ENCODE assay signal across 20 cellular contexts in the genomic region with DNA sequence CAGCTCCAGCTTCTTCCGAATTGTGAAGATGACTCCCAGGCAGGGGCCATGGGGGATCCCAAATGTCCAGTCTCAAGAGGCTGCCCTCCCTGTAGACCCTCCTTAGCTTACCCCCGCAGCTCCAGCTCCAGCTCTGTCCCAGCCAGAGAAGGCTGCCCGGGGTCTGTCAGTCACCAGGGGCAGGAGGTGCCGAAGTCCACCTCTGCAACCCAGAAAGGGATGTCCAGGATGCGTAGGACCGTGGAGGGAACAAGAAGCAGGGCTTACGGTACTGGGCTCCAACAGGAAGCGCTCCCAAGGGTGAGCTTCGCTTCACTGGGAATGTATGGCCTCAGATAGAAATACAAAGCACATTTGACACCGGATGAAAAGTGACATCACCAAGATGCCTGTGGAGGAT. TPM values are rescaled to one million over a fixed set of nuclear protein-coding genes. Genes with fewer than 3 reads are reported as not detected.
DNase-seq lines count a peak whose midpoint lies in the region; ATAC-seq, FAIRE-seq and TF ChIP-seq lines count a peak whose summit lies in the region.
"Had no signal": no experiment of that assay in that cellular context is flagged by ENCODE, and none has a peak within 500 bp of the region (broad histone marks: within the 10 kb centered on the region; RNA-seq: fewer than 3 reads in every experiment).

No MANE protein-coding gene starts in this region.

- no peak overlapping the region for H3K23ac ChIP-seq in mesenchymal stem cell (ENCODE audit: low read length in 2 of 2)

- H4K8ac ChIP-seq in mesenchymal stem cell (ENCODE audit: low read length): no peak overlapping the region

- H3K9me3 ChIP-seq in HepG2 (ENCODE audit: low read length) (no peaks in the 10 kb centered on the region), right lobe of liver (no peaks in the 10 kb centered on the region), mesenchymal stem cell (ENCODE audit: control insufficient read depth, low read length) (no peaks in the 10 kb centered on the region), upper lobe of right lung (no peaks in the 10 kb centered on the region)
- H3K9me3 ChIP-seq: pancreas, Peyer's patch, stomach had no signal

- H3K4me3 ChIP-seq in HepG2 (replicated peaks in 1 of 3; ENCODE audit: insufficient read depth in 1 of 3, low read depth in 2 of 3, low read length in 3 of 3) (no peak overlapping the region), right lobe of liver (no peak overlapping the region), mesenchymal stem cell (ENCODE audit: insufficient read depth in 1 of 2, low read depth in 1 of 2, low read length in 2 of 2) (no peak overlapping the region), upper lobe of right lung (no peak overlapping the region)
- H3K4me3 ChIP-seq: pancreas, Peyer's patch, stomach had no signal

- H3K79me2 ChIP-seq in HepG2 (ENCODE audit: insufficient read depth, low read length): peaks cover 52% of the 10 kb centered on the region

- H3K18ac ChIP-seq in mesenchymal stem cell (ENCODE audit: low read depth in 1 of 2, low read length in 2 of 2): no peak overlapping the region

- WGBS in HepG2 (ENCODE audit: low lambda C conversion rate): 82% methylated on average over 10 of the region's 10 CpGs
- WGBS in right lobe of liver (ENCODE audit: insufficient coverage, low coverage, low lambda C conversion rate, missing lambda C conversion rate): 86% methylated on average over 7 of the region's 10 CpGs
- WGBS in mesenchymal stem cell: 94% methylated on average over 10 of the region's 10 CpGs

- peak overlapping the region; percentile 61 for H3K27ac Mint-ChIP-seq in activated T-helper 17 cell treated with anti-CD3 and anti-CD28 coated beads, Interleukin-2, amount 50 U/mL, for 72 hours

- H3K27ac ChIP-seq in HepG2 (ENCODE audit: extremely low read length, insufficient read depth, low read length) (no peak overlapping the region), right lobe of liver (no peak overlapping the region), mesenchymal stem cell (ENCODE audit: low read length, poor library complexity, severe bottlenecking) (no peak overlapping the region), upper lobe of right lung (no peak overlapping the region)
- H3K27ac ChIP-seq: pancreas, stomach had no signal

- H3K4me1 ChIP-seq in HepG2 (ENCODE audit: insufficient read depth, low read length): peaks cover 33% of the 10 kb centered on the region
- H3K4me1 ChIP-seq in right lobe of liver: peaks cover 0 to 19% (median 9%) of the 10 kb centered on the region in 4 donors
- peaks cover 35% of the 10 kb centered on the region for H3K4me1 ChIP-seq in mesenchymal stem cell (ENCODE audit: control insufficient read depth, insufficient read depth, low read depth, low read length)
- peaks cover 7% of the 10 kb centered on the region for H3K4me1 ChIP-seq in upper lobe of right lung

- H3K79me1 ChIP-seq in mesenchymal stem cell (replicated peaks; ENCODE audit: low read length, poor library complexity, severe bottlenecking): peaks cover 28% of the 10 kb centered on the region

- BruUV-seq in HepG2 (replicated peaks; lab: Mats Ljungman, UMichigan): no TSS peak

- no peak overlapping the region for H3K14ac ChIP-seq in mesenchymal stem cell (ENCODE audit: low read length in 2 of 2)

- no peaks in the 10 kb centered on the region for H3K27me3 Mint-ChIP-seq in activated T-helper 17 cell treated with anti-CD3 and anti-CD28 coated beads, Interleukin-2, amount 50 U/mL, for 72 hours

- H3K9ac ChIP-seq in HepG2 (ENCODE audit: insufficient read depth, low read depth, low read length) (no peak overlapping the region), mesenchymal stem cell (ENCODE audit: low read length) (no peak overlapping the region)

- no peak overlapping the region for H2BK120ac ChIP-seq in mesenchymal stem cell (ENCODE audit: low read depth, low read length)

- in situ Hi-C loops in HepG2 (cut with HindIII; ENCODE audit: extremely low pct_ligation_motif_present, low pct_unique_long_range_greater_than_20kb): no loop called here

- no peak for TF ChIP-seq RAD21 in HepG2 (CRISPR knock-in tag; IDR thresholded peaks at IDR 0.05)

- CTCF ChIA-PET in HepG2 (lab: Yijun Ruan, JAX; ENCODE audit: low intra/inter-chr PET ratio, low total read pairs): no interaction called here

- H2AK5ac ChIP-seq in mesenchymal stem cell (ENCODE audit: low read length, severe bottlenecking): peak overlapping the region; percentile 9

- intact Hi-C loops in HepG2 (cut with micrococcal nuclease; ENCODE audit: unreplicated experiment): no loop called here
- intact Hi-C loops in right lobe of liver (cut with DNase I): loop anchor here in 1 of 2 donors (10.0 kb wide), 1 partner anchor 101 kb away; the partner anchor contains the start of gene BICD2
- intact Hi-C loops in upper lobe of right lung (cut with DNase I): no loop called here

- no peak overlapping the region for H3K4me3 Mint-ChIP-seq in activated T-helper 17 cell treated with anti-CD3 and anti-CD28 coated beads, Interleukin-2, amount 50 U/mL, for 72 hours
- H3K4me3 Mint-ChIP-seq: H9, WTC11 had no signal

- no peak for DNase-seq in HepG2 (ENCODE audit: low spot score)
- no peak for DNase-seq in right lobe of liver
- no peak for DNase-seq in mesenchymal stem cell
- DNase-seq in upper lobe of right lung: peak; percentile 34
- no peak for DNase-seq in effector CD8-positive, alpha-beta T cell (lab: John Stamatoyannopoulos, UW)
- no peak for DNase-seq in NCI-H774 (lab: John Stamatoyannopoulos, UW)
- DNase-seq: H9; Kasumi-1; mammary epithelial cell; NCI-H2029 treated with DMSO at 0.1 percent for 48 hours; Peyer's patch; stimulated activated CD4-positive, alpha-beta T cell treated with anti-CD3 and anti-CD28 coated beads, Interleukin-2, amount 100 ng/mL, for 24 hours; stomach had no signal

- no peaks in the 10 kb centered on the region for H3K9me3 Mint-ChIP-seq in activated T-helper 17 cell treated with anti-CD3 and anti-CD28 coated beads, Interleukin-2, amount 50 U/mL, for 72 hours
- H3K9me3 Mint-ChIP-seq: H9; T-helper 2 cell treated with Interferon-gamma antibody and Interleukin-4, amounts not matched to agents 5 μg/mL and 100 μg/mL, for 36 hours; WTC11 had no signal

- no peak overlapping the region for H3K4ac ChIP-seq in mesenchymal stem cell (ENCODE audit: low read depth in 1 of 2, low read length in 2 of 2)

- FAIRE-seq in HepG2 (lab: Jason Lieb, UNC): no peak
- FAIRE-seq: frontal cortex, keratinocyte, pancreas had no signal

- H4K20me1 ChIP-seq in HepG2 (ENCODE audit: insufficient read depth, low read length): peaks cover 4% of the 10 kb centered on the region; the same call in 1 of the 2 replicates

- H3K27me3 ChIP-seq in HepG2 (ENCODE audit: control insufficient read depth in 1 of 2, insufficient read depth in 2 of 2, low read length in 2 of 2) (no peaks in the 10 kb centered on the region), right lobe of liver (no peaks in the 10 kb centered on the region), mesenchymal stem cell (ENCODE audit: control insufficient read depth in 1 of 2, insufficient read depth in 1 of 2, low read length in 2 of 2) (no peaks in the 10 kb centered on the region), upper lobe of right lung (no peaks in the 10 kb centered on the region)
- H3K27me3 ChIP-seq: pancreas, Peyer's patch, stomach had no signal

- no peak for TF ChIP-seq EP300 in HepG2 (IDR thresholded peaks at IDR 0.05; ENCODE audit: low read depth in 2 of 2, low read length in 2 of 2)
- TF ChIP-seq EP300 in HepG2 (CRISPR knock-in tag; IDR thresholded peaks at IDR 0.05; ENCODE audit: borderline replicate concordance): no peak

- H3K4me2 ChIP-seq in HepG2 (ENCODE audit: low read depth, low read length) (no peak overlapping the region), mesenchymal stem cell (ENCODE audit: low read length, poor library complexity, severe bottlenecking) (no peak overlapping the region)

- POLR2A ChIA-PET in HepG2 (lab: Yijun Ruan, JAX): no interaction called here

- no peak overlapping the region for H2AFZ ChIP-seq in HepG2 (ENCODE audit: low read length)
- H2AFZ ChIP-seq in mesenchymal stem cell (ENCODE audit: low read depth, low read length): no peak overlapping the region

- H2BK12ac ChIP-seq in mesenchymal stem cell (ENCODE audit: low read length in 2 of 2): no peak overlapping the region

- H2BK5ac ChIP-seq in mesenchymal stem cell (ENCODE audit: low read depth, low read length, poor library complexity, severe bottlenecking): no peak overlapping the region

- TF ChIP-seq POLR2A in HepG2 (IDR thresholded peaks at IDR 0.05; ENCODE audit: insufficient read depth in 1 of 2, low read depth in 2 of 2, low read length in 2 of 2) (no peak), right lobe of liver (IDR thresholded peaks at IDR 0.05) (no peak)

- no peak overlapping the region for H4K91ac ChIP-seq in mesenchymal stem cell (ENCODE audit: low read length)

- TF ChIP-seq CTCF in HepG2 (CRISPR knock-in tag; IDR thresholded peaks at IDR 0.05) (no peak), right lobe of liver (IDR thresholded peaks at IDR 0.05) (no peak), upper lobe of right lung (IDR thresholded peaks at IDR 0.05) (no peak)

- peaks cover 35% of the 10 kb centered on the region for H3K4me1 Mint-ChIP-seq in activated T-helper 17 cell treated with anti-CD3 and anti-CD28 coated beads, Interleukin-2, amount 50 U/mL, for 72 hours

- no peak overlapping the region for H2BK15ac ChIP-seq in mesenchymal stem cell (ENCODE audit: low read depth, poor library complexity, severe bottlenecking)

- H3K36me3 ChIP-seq in HepG2 (replicated peaks in 1 of 2; ENCODE audit: control insufficient read depth in 1 of 2, insufficient read depth in 2 of 2, low read length in 2 of 2) (peaks cover 2 to 12% of the 10 kb centered on the region in 2 experiments; a peak in 2 of 5 replicates), right lobe of liver (no peaks in the 10 kb centered on the region), mesenchymal stem cell (ENCODE audit: control insufficient read depth in 1 of 2, insufficient read depth in 2 of 2, low read depth in 1 of 2, low read length in 2 of 2) (peaks cover 38 to 43% of the 10 kb centered on the region in 2 experiments), upper lobe of right lung (peaks cover 4% of the 10 kb centered on the region)
- H3K36me3 ChIP-seq: pancreas had no signal

- H3K36me3 Mint-ChIP-seq in activated T-helper 17 cell treated with anti-CD3 and anti-CD28 coated beads, Interleukin-2, amount 50 U/mL, for 72 hours (ENCODE audit: low read depth): peaks cover 28% of the 10 kb centered on the region
- H3K36me3 Mint-ChIP-seq: WTC11 had no signal

- ATAC-seq in HepG2 (peak; percentile 41; the same call in 1 of the 3 replicates), right lobe of liver (no peak), upper lobe of right lung (no peak), HG03342 (IDR thresholded peaks at IDR 0.05; ENCODE audit: unreplicated experiment) (no peak)
- no peak for ATAC-seq in activated T-helper 17 cell treated with anti-CD3 and anti-CD28 coated beads, Interleukin-2, amount 50 U/mL, for 72 hours (replicated peaks)
- ATAC-seq: pancreas had no signal

RNA-seq across cellular contexts. Expression of gene IPPK, which starts 6.0 kb away (rescaled TPM):
- 14.1 and 15.1 TPM in 2 replicates for total RNA-seq in HepG2 (2016; rRNA removed; fragmentation: Illumina TruSeq; extraction: Trizol)
- 0.91 and 1.3 TPM in 2 replicates for total RNA-seq in HepG2 (2016; cell fraction: cytosol; rRNA removed; fragmentation: Illumina TruSeq; extraction: Trizol; ENCODE audit: low read depth)
- 12.9 and 15.9 TPM in 2 replicates for total RNA-seq in HepG2 (2016; cell fraction: insoluble cytoplasmic fraction; rRNA removed; fragmentation: Illumina TruSeq; extraction: Trizol)
- 4.6 and 5.0 TPM in 2 replicates for total RNA-seq in HepG2 (2016; cell fraction: membrane; rRNA removed; fragmentation: Illumina TruSeq; extraction: Trizol)
- 6.5 and 8.3 TPM in 2 replicates for total RNA-seq in HepG2 (2016; cell fraction: nucleus; rRNA removed; fragmentation: Illumina TruSeq; extraction: Trizol)
- polyA plus RNA-seq in HepG2 (2011; rRNA removed): 9.9 and 11.2 TPM in 2 replicates
- polyA plus RNA-seq in HepG2 (2011; cell fraction: cytosol; rRNA removed): 10.8 and 11.0 TPM in 2 replicates
- polyA plus RNA-seq in HepG2 (2011; cell fraction: nucleus; rRNA removed): 17.2 and 18.8 TPM in 2 replicates
- 5.3 and 5.7 TPM in 2 replicates for polyA plus RNA-seq in HepG2 (2012)
- polyA plus RNA-seq in HepG2 (2016; cell fraction: cytosol; fragmentation: Illumina TruSeq; extraction: Trizol; ENCODE audit: low read depth): 0.66 and 1.2 TPM in 2 replicates
- polyA plus RNA-seq in HepG2 (2016; cell fraction: insoluble cytoplasmic fraction; fragmentation: Illumina TruSeq; extraction: Trizol; ENCODE audit: low read depth): 16.3 and 16.9 TPM in 2 replicates
- polyA plus RNA-seq in HepG2 (2016; cell fraction: membrane; fragmentation: Illumina TruSeq; extraction: Trizol; ENCODE audit: low read depth): 2.2 and 3.4 TPM in 2 replicates
- 12.6 and 15.6 TPM in 2 replicates for polyA plus RNA-seq in HepG2 (2016; cell fraction: nucleus; fragmentation: Illumina TruSeq; extraction: Trizol; ENCODE audit: insufficient read depth, low read depth)
- polyA minus RNA-seq in HepG2 (2011; rRNA and poly(A)+ RNA removed; ENCODE audit: low replicate concordance): 61.7 and 67.2 TPM in 2 replicates
- polyA minus RNA-seq in HepG2 (2011; cell fraction: cytosol; rRNA and poly(A)+ RNA removed): 6.2 and 7.6 TPM in 2 replicates
- 9.8 and 10.4 TPM in 2 replicates for polyA minus RNA-seq in HepG2 (2011; cell fraction: nucleus; rRNA and poly(A)+ RNA removed)
- 1 to 10 TPM; 2.4 to 4.9 (median 3.7) TPM for total RNA-seq in right lobe of liver
- total RNA-seq in activated T-helper 17 cell treated with anti-CD3 and anti-CD28 coated beads, Interleukin-2, amount 50 U/mL, for 72 hours: 10 to 100 TPM; 15.1 to 18.1 TPM
- polyA plus RNA-seq in mesenchymal stem cell (2013, experiment 1 of 2): 4.5 TPM
- polyA plus RNA-seq in mesenchymal stem cell (2013, experiment 2 of 2): 4.7 TPM
- total RNA-seq in upper lobe of right lung: 9.6 TPM
